ENCODE assay signal across 14 cellular contexts in the genomic region with DNA sequence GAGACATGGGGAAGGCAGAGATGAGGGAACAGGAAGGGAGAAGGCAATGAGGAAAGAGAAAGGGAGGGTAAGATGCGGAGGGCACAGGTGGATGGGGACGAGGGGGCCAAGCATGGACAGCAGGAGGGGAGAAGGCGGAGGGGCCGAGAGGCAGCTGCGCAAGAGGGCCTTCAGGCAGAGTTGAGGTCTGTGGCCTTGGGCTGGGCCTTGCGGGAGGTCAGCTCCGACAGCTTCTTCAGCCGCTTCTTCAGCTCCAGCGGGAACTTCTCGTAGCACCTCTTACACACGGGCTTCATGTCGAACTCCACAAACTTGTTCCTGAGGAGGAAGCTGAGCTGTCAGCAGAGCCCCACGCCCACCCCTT. TPM values are rescaled to one million over a fixed set of nuclear protein-coding genes. Genes with fewer than 3 reads are reported as not detected.
A peak's percentile ranks its signal among the peaks of the same experiment; 100 is the strongest.
DNase-seq lines count a peak whose midpoint lies in the region; ATAC-seq and TF ChIP-seq lines count a peak whose summit lies in the region.
"Had no signal": no experiment of that assay in that cellular context is flagged by ENCODE, and none has a peak within 500 bp of the region (broad histone marks: within the 10 kb centered on the region; RNA-seq: fewer than 3 reads in every experiment).

No MANE protein-coding gene starts in this region.

- H3K4me3 Mint-ChIP-seq in stimulated activated memory B cell treated with anti-CD40 and anti-IgM and Interleukin-4, amounts not matched to agents 10 μg/mL and 1 μg/mL and 100 μg/mL, for 72 hours, result no peak overlapping the region
- H3K4me3 Mint-ChIP-seq: WTC11 had no signal

- no peaks in the 10 kb centered on the region for H3K9me3 Mint-ChIP-seq in stimulated activated memory B cell treated with anti-CD40 and anti-IgM and Interleukin-4, amounts not matched to agents 10 μg/mL and 1 μg/mL and 100 μg/mL, for 72 hours
- H3K9me3 Mint-ChIP-seq: activated T-cell treated with anti-CD3 and anti-CD28 coated beads, Interleukin-2, amount 50 U/mL, for 24 hours; WTC11 had no signal

- no peaks in the 10 kb centered on the region for H3K27me3 Mint-ChIP-seq in stimulated activated memory B cell treated with anti-CD40 and anti-IgM and Interleukin-4, amounts not matched to agents 10 μg/mL and 1 μg/mL and 100 μg/mL, for 72 hours
- H3K27me3 Mint-ChIP-seq: activated T-cell treated with anti-CD3 and anti-CD28 coated beads, Interleukin-2, amount 50 U/mL, for 24 hours had no signal

- H3K27ac Mint-ChIP-seq in stimulated activated memory B cell treated with anti-CD40 and anti-IgM and Interleukin-4, amounts not matched to agents 10 μg/mL and 1 μg/mL and 100 μg/mL, for 72 hours, result peak overlapping the region; percentile 97
- H3K27ac Mint-ChIP-seq: WTC11 had no signal

- no peaks in the 10 kb centered on the region for H3K27me3 ChIP-seq in DND-41 (ENCODE audit: insufficient read depth, low read length, poor library complexity)
- H3K27me3 ChIP-seq in Peyer's patch, result no peaks in the 10 kb centered on the region
- no peaks in the 10 kb centered on the region for H3K27me3 ChIP-seq in layer of hippocampus (ENCODE audit: control insufficient read depth, insufficient read depth, low read length)

- H3K9ac ChIP-seq in DND-41 (ENCODE audit: low read depth, low read length), result peak overlapping the region; percentile 86

- DNase-seq in DND-41 (peak; percentile 47), Peyer's patch (no peak), superior temporal gyrus (ENCODE audit: extremely low spot score) (no peak)
- no peak for DNase-seq in stimulated activated CD4-positive, alpha-beta T cell treated with anti-CD3 and anti-CD28 coated beads, Interleukin-4, amount 100 ng/mL, for 1 hour
- DNase-seq: aorta, NCI-H1105, NCI-H2227 treated with DMSO at 0.1 percent for 48 hours had no signal

- H2AFZ ChIP-seq in DND-41 (ENCODE audit: low read depth, low read length), result no peak overlapping the region

- ATAC-seq in DND-41 (ENCODE audit: insufficient read depth, low read depth) (no peak), GM21723 (IDR thresholded peaks at IDR 0.05; ENCODE audit: unreplicated experiment) (no peak)
- no peak for ATAC-seq in stimulated activated memory B cell treated with anti-CD40 and anti-IgM and Interleukin-4, amounts not matched to agents 10 μg/mL and 1 μg/mL and 100 μg/mL, for 72 hours

- H3K4me3 ChIP-seq in DND-41 (ENCODE audit: low read depth in 1 of 2, low read length in 2 of 2) (peak overlapping the region in 1 of 2 experiments; percentile 61; a peak in 2 of 4 replicates), Peyer's patch (no peak overlapping the region)

- peak overlapping the region; percentile 85 for H3K4me2 ChIP-seq in DND-41 (ENCODE audit: insufficient read depth, low read length)

- TF ChIP-seq POLR2A in Peyer's patch (IDR thresholded peaks at IDR 0.05), result no peak

- H3K36me3 Mint-ChIP-seq in stimulated activated memory B cell treated with anti-CD40 and anti-IgM and Interleukin-4, amounts not matched to agents 10 μg/mL and 1 μg/mL and 100 μg/mL, for 72 hours, result no peaks in the 10 kb centered on the region
- H3K36me3 Mint-ChIP-seq: WTC11 had no signal

- H4K20me1 ChIP-seq in DND-41 (ENCODE audit: insufficient read depth, low read length), result no peaks in the 10 kb centered on the region

- H3K27ac ChIP-seq in DND-41 (ENCODE audit: low read length) (peak overlapping the region; percentile 97), Peyer's patch (peak overlapping the region in 3 of 4 donors; percentile 59 to 83 (median 60)), layer of hippocampus (ENCODE audit: low read depth, low read length) (peak overlapping the region; percentile 38)

- peaks cover 99% of the 10 kb centered on the region for H3K4me1 ChIP-seq in DND-41 (ENCODE audit: insufficient read depth, low read length)
- peaks cover 0 to 69% (median 29%) of the 10 kb centered on the region in 4 donors for H3K4me1 ChIP-seq in Peyer's patch

- H3K36me3 ChIP-seq in DND-41 (ENCODE audit: insufficient read depth, low read length), result peaks cover 68% of the 10 kb centered on the region
- H3K36me3 ChIP-seq in Peyer's patch, result peaks cover 0 to 34% (median 0%) of the 10 kb centered on the region in 3 donors

- peaks cover 79% of the 10 kb centered on the region for H3K4me1 Mint-ChIP-seq in stimulated activated memory B cell treated with anti-CD40 and anti-IgM and Interleukin-4, amounts not matched to agents 10 μg/mL and 1 μg/mL and 100 μg/mL, for 72 hours

- peaks cover 60% of the 10 kb centered on the region for H3K79me2 ChIP-seq in DND-41 (ENCODE audit: insufficient read depth, low read length)

- H3K9me3 ChIP-seq in DND-41 (ENCODE audit: insufficient read depth, low read length, severe bottlenecking) (no peaks in the 10 kb centered on the region), Peyer's patch (no peaks in the 10 kb centered on the region)

- no peak for TF ChIP-seq CTCF in DND-41 (IDR thresholded peaks at IDR 0.05; ENCODE audit: borderline replicate concordance, extremely low read depth, low read length, poor library complexity, severe bottlenecking)
- TF ChIP-seq CTCF in Peyer's patch (IDR thresholded peaks at IDR 0.05), result no peak

RNA-seq across cellular contexts. Expression of a gene that starts 6.9 kb away (rescaled TPM):
- not detected for total RNA-seq in Peyer's patch
- total RNA-seq: dermis microvascular lymphatic vessel endothelial cell, G401, WTC11 had no signal

RNA-seq across cellular contexts. Expression of a gene that starts 36.2 kb away (rescaled TPM):
- 10 to 100 TPM in 3 of 4 donors, 1 to 10 TPM in 1; 7.7 to 95.7 (median 21.9) TPM for total RNA-seq in Peyer's patch

Comparison
In these comparisons a context has a peak if more than half of its experiments do, and no peak if none do; other contexts are left out.
1. H3K27ac ChIP-seq: peak in every context shown above with its lines; median percentile 97 in DND-41; 60 in Peyer's patch; 38 in layer of hippocampus.